2 cellular contexts compared by ENCODE assay signal in genomic region chr5:151773979-151774378, GRCh38.
A peak's percentile ranks its signal among the peaks of the same experiment; 100 is the strongest.
TF ChIP-seq lines count a peak whose summit lies in the region.

No MANE protein-coding gene starts in this region.

TF ChIP-seq in SK-N-SH, 30 proteins besides CTCF, POLR2A, EP300 and RAD21 (continued from another document):
- TF ChIP-seq REST (IDR thresholded peaks at IDR 0.05; ENCODE audit: low read depth, low read length) (no peak), CHD2 (IDR thresholded peaks at IDR 0.05; ENCODE audit: low read length, partially characterized antibody) (peak; percentile 22), GATA2 (CRISPR knock-in tag; IDR thresholded peaks at IDR 0.05) (peak; percentile 36; the same call in 1 of the 2 replicates), TAF1 (IDR thresholded peaks at IDR 0.05; ENCODE audit: borderline replicate concordance, low read depth, low read length) (no peak), MXI1 (IDR thresholded peaks at IDR 0.05; ENCODE audit: low read depth, low read length) (no peak), FOXM1 (IDR thresholded peaks at IDR 0.05; ENCODE audit: low read depth) (no peak)

TF ChIP-seq in SK-N-SH treated with all-trans-retinoic acid at 6 μM for 48 hours, 23 proteins besides CTCF, POLR2A, EP300 and RAD21 (continued from another document):
- no peak for TF ChIP-seq ZNF8 (CRISPR knock-in tag; IDR thresholded peaks at IDR 0.05)
TF ChIP-seq in SK-N-SH treated with all-trans-retinoic acid at 6 μM for 48 hours: peak in this region for 0.
